ENCODE assay signal across 15 cellular contexts in genomic region chr12:6266431-6267006, GRCh38. TPM values are rescaled to one million over a fixed set of nuclear protein-coding genes. Genes with fewer than 3 reads are reported as not detected.
DNase-seq lines count a peak whose midpoint lies in the region; ATAC-seq, FAIRE-seq and TF ChIP-seq lines count a peak whose summit lies in the region.
"Had no signal": no experiment of that assay in that cellular context is flagged by ENCODE, and none has a peak within 500 bp of the region (broad histone marks: within the 10 kb centered on the region; RNA-seq: fewer than 3 reads in every experiment).

No MANE protein-coding gene starts in this region.

- no peaks in the 10 kb centered on the region for H3K9me3 ChIP-seq in astrocyte (ENCODE audit: insufficient read depth, low read depth, low read length)
- H3K9me3 ChIP-seq in neuronal stem cell (replicated peaks in 1 of 2; ENCODE audit: control insufficient read depth in 2 of 2, insufficient read depth in 1 of 2, low read depth in 1 of 2, low read length in 2 of 2): no peaks in the 10 kb centered on the region

- no peak overlapping the region for H3K23ac ChIP-seq in neuronal stem cell (ENCODE audit: low read depth, low read length, poor library complexity)

- no peak overlapping the region for H3K4me3 Mint-ChIP-seq in astrocyte (ENCODE audit: unreplicated experiment)
- H3K4me3 Mint-ChIP-seq: activated CD4-positive, alpha-beta memory T cell treated with anti-CD3 and anti-CD28 coated beads, Interleukin-2, amount 10 ng/mL, durations not matched to agents 7 days and 5 days; T-helper 1 cell treated with Interleukin-12 subunit alpha and Interleukin-12 subunit beta and Interleukin-4 antibody, amounts not matched to agents 30 μg/mL and 1 μg/mL, for 36 hours had no signal

- H4K20me1 ChIP-seq in astrocyte (ENCODE audit: insufficient read depth, low read length): no peaks in the 10 kb centered on the region

- H3K9me3 Mint-ChIP-seq in astrocyte (ENCODE audit: unreplicated experiment): no peaks in the 10 kb centered on the region
- H3K9me3 Mint-ChIP-seq: activated CD4-positive, alpha-beta memory T cell treated with anti-CD3 and anti-CD28 coated beads, Interleukin-2, amount 10 ng/mL, durations not matched to agents 7 days and 5 days; T-helper 1 cell treated with Interleukin-12 subunit alpha and Interleukin-12 subunit beta and Interleukin-4 antibody, amounts not matched to agents 30 μg/mL and 1 μg/mL, for 36 hours had no signal

- no peak overlapping the region for H3K4me2 ChIP-seq in astrocyte (ENCODE audit: low read length)
- no peak overlapping the region for H3K4me2 ChIP-seq in neuronal stem cell (ENCODE audit: insufficient read depth, low read length, poor library complexity, severe bottlenecking)

- no peak overlapping the region for H2BK12ac ChIP-seq in neuronal stem cell (ENCODE audit: low read length)

- H3K79me1 ChIP-seq in neuronal stem cell (ENCODE audit: low read depth, low read length): no peaks in the 10 kb centered on the region

- no peaks in the 10 kb centered on the region for H3K79me2 ChIP-seq in astrocyte (ENCODE audit: insufficient read depth, low read length)

- no peak overlapping the region for H2BK120ac ChIP-seq in neuronal stem cell (ENCODE audit: low read depth, low read length)

- H3K14ac ChIP-seq in neuronal stem cell (ENCODE audit: low read length): no peak overlapping the region

- H3K4me1 ChIP-seq in astrocyte (ENCODE audit: insufficient read depth, low read length): no peaks in the 10 kb centered on the region
- peaks cover 7 to 13% of the 10 kb centered on the region in 2 donors for H3K4me1 ChIP-seq in neuronal stem cell (ENCODE audit: control insufficient read depth in 2 of 2, insufficient read depth in 1 of 2, low read depth in 1 of 2, low read length in 2 of 2)

- TF ChIP-seq CTCF in astrocyte (IDR thresholded peaks at IDR 0.05; ENCODE audit: insufficient read depth, low read depth, low read length): no peak

- H3K27me3 ChIP-seq in astrocyte (ENCODE audit: insufficient read depth, low read length) (no peaks in the 10 kb centered on the region), neuronal stem cell (ENCODE audit: control insufficient read depth in 3 of 3, insufficient read depth in 3 of 3, low read depth in 1 of 3, low read length in 3 of 3) (peaks cover 0 to 5% (median 0%) of the 10 kb centered on the region in 3 experiments), H7 (ENCODE audit: control insufficient read depth, insufficient read depth, low read length) (no peaks in the 10 kb centered on the region)
- H3K27me3 ChIP-seq: dorsolateral prefrontal cortex had no signal

- no peaks in the 10 kb centered on the region for H3K36me3 Mint-ChIP-seq in astrocyte (ENCODE audit: low read depth, unreplicated experiment)

- no peaks in the 10 kb centered on the region for H3K4me1 Mint-ChIP-seq in astrocyte (ENCODE audit: low read depth, unreplicated experiment)

- FAIRE-seq in astrocyte (lab: Jason Lieb, UNC): no peak

- no peak overlapping the region for H2AK5ac ChIP-seq in neuronal stem cell (ENCODE audit: low read depth, low read length)

- no CpG with 5 or more reads among the region's 11 CpGs for WGBS in neuronal stem cell (ENCODE audit: extremely low coverage in 2 of 2, insufficient read length in 2 of 2, insufficient replicate concordance in 1 of 2), 2 donors

- no peak overlapping the region for H2BK5ac ChIP-seq in neuronal stem cell (ENCODE audit: low read length)

- DNase-seq in DMS53 (lab: John Stamatoyannopoulos, UW): peak; percentile 100
- DNase-seq in NCI-H2029 (lab: John Stamatoyannopoulos, UW): peak; percentile 97
- DNase-seq in astrocyte (ENCODE audit: low read depth): no peak
- DNase-seq in neuronal stem cell (ENCODE audit: low spot score): no peak
- DNase-seq in activated T-cell treated with anti-CD3 and anti-CD28 coated beads, Interleukin-2, amount 50 U/mL, for 1 hour: no peak
- no peak for DNase-seq in H7
- DNase-seq: activated CD4-positive, alpha-beta memory T cell treated with anti-CD3 and anti-CD28 coated beads, Interleukin-2, amount 10 ng/mL, durations not matched to agents 7 days and 5 days; C1 segment of cervical spinal cord; GOT3; KBM-7; NK-92 treated with Interleukin-12 subunit alpha and Interleukin-12 subunit beta, amount 100 ng/mL, for 24 hours had no signal

- H2BK15ac ChIP-seq in neuronal stem cell (ENCODE audit: low read length): no peak overlapping the region

- H2AFZ ChIP-seq in astrocyte (ENCODE audit: low read depth, low read length) (no peak overlapping the region), neuronal stem cell (ENCODE audit: low read length) (no peak overlapping the region)

- H4K8ac ChIP-seq in neuronal stem cell (ENCODE audit: low read depth, low read length): no peak overlapping the region

- H3K36me3 ChIP-seq in astrocyte (ENCODE audit: insufficient read depth, low read length): no peaks in the 10 kb centered on the region
- no peaks in the 10 kb centered on the region for H3K36me3 ChIP-seq in neuronal stem cell (replicated peaks in 1 of 2; ENCODE audit: control insufficient read depth in 2 of 2, insufficient read depth in 2 of 2, low read length in 2 of 2)
- no peaks in the 10 kb centered on the region for H3K36me3 ChIP-seq in H7 (replicated peaks; ENCODE audit: control insufficient read depth, insufficient read depth, low read length)

- peak overlapping the region; percentile 18 for H3K27ac Mint-ChIP-seq in astrocyte (ENCODE audit: unreplicated experiment)
- H3K27ac Mint-ChIP-seq: activated CD4-positive, alpha-beta memory T cell treated with anti-CD3 and anti-CD28 coated beads, Interleukin-2, amount 10 ng/mL, durations not matched to agents 7 days and 5 days; T-helper 1 cell treated with Interleukin-12 subunit alpha and Interleukin-12 subunit beta and Interleukin-4 antibody, amounts not matched to agents 30 μg/mL and 1 μg/mL, for 36 hours had no signal

- H3K4me3 ChIP-seq in astrocyte (ENCODE audit: insufficient read depth, low read depth, low read length): no peak overlapping the region
- no peak overlapping the region for H3K4me3 ChIP-seq in neuronal stem cell (ENCODE audit: low read length in 2 of 2)
- no peak overlapping the region for H3K4me3 ChIP-seq in H7 (ENCODE audit: insufficient read depth, low read depth, low read length)
- H3K4me3 ChIP-seq: dorsolateral prefrontal cortex had no signal

- H3K9ac ChIP-seq in astrocyte (ENCODE audit: low read length) (no peak overlapping the region), neuronal stem cell (ENCODE audit: low read depth, low read length, poor library complexity) (no peak overlapping the region)

- peak overlapping the region; percentile 45 for H3K18ac ChIP-seq in neuronal stem cell (ENCODE audit: low read length)

- H3K27me3 Mint-ChIP-seq in astrocyte (ENCODE audit: low read depth, unreplicated experiment): peaks cover 10% of the 10 kb centered on the region

- no peak overlapping the region for H4K91ac ChIP-seq in neuronal stem cell (ENCODE audit: low read depth, low read length, poor library complexity)

- no peak overlapping the region for H3K4ac ChIP-seq in neuronal stem cell (ENCODE audit: low read length)

- no peak overlapping the region for H3K27ac ChIP-seq in astrocyte (ENCODE audit: low read depth, low read length)
- H3K27ac ChIP-seq in neuronal stem cell (replicated peaks; ENCODE audit: low read length): no peak overlapping the region
- H3K27ac ChIP-seq: dorsolateral prefrontal cortex had no signal

- no peak for ATAC-seq in GM21367 (IDR thresholded peaks at IDR 0.05; ENCODE audit: unreplicated experiment)
- ATAC-seq in HG03045 (IDR thresholded peaks at IDR 0.05; ENCODE audit: unreplicated experiment): no peak

RNA-seq across cellular contexts. Expression of gene PLEKHG6, which starts 44.0 kb away (rescaled TPM):
- 0.72 and 2.5 TPM in 2 replicates for total RNA-seq in astrocyte
- 1.2 TPM for polyA plus RNA-seq in neuronal stem cell (2013, experiment 1 of 2)
- 1.3 TPM for polyA plus RNA-seq in neuronal stem cell (2013, experiment 2 of 2)
- total RNA-seq in H7 (2014; rRNA removed; shearing (Covaris generic)): 36.5 and 43.6 TPM in 2 replicates
- total RNA-seq: activated CD4-positive, alpha-beta memory T cell treated with anti-CD3 and anti-CD28 coated beads, Interleukin-2, amount 10 ng/mL, durations not matched to agents 7 days and 5 days had no signal

Comparison
In these comparisons a context has a peak if more than half of its experiments do, and no peak if none do; other contexts are left out.
1. DNase-seq: peak in DMS53 (single experiment) and NCI-H2029 (single experiment); none in astrocyte (single experiment), neuronal stem cell (single experiment), activated T-cell treated with anti-CD3 and anti-CD28 coated beads, Interleukin-2, amount 50 U/mL, for 1 hour (single experiment) and H7 (single experiment).
2. RNA of gene PLEKHG6, which starts 44.0 kb away (total RNA-seq): 36.5 to 43.6 TPM in H7; 0.72 to 2.5 TPM in astrocyte; every median in the first group is over 10 times any median in the second.